24 cellular contexts compared by ENCODE assay signal in genomic region chr3:15451468-15452113, GRCh38.
"Had no signal": no experiment of that assay in that cellular context is flagged by ENCODE, and none has a peak within 500 bp of the region (broad histone marks: within the 10 kb centered on the region; RNA-seq: fewer than 3 reads in every experiment).

No MANE protein-coding gene starts in this region.

- H3K36me3 ChIP-seq: lower lobe of right lung, neural progenitor cell, thyroid gland had no signal

- H3K79me2 ChIP-seq: parathyroid adenoma had no signal

- H3K27ac ChIP-seq: coronary artery, esophagus squamous epithelium, lower lobe of right lung, neural progenitor cell, parathyroid adenoma, stomach, thyroid gland had no signal

- H3K27me3 ChIP-seq: esophagus squamous epithelium, neural progenitor cell, stomach, thyroid gland had no signal

- H3K4me3 Mint-ChIP-seq: memory B cell, nephron, neural progenitor cell, type B pancreatic cell had no signal

- H3K4me1 ChIP-seq: esophagus squamous epithelium, lower lobe of right lung, neural progenitor cell, parathyroid adenoma, stomach, thyroid gland had no signal

- H3K27me3 Mint-ChIP-seq: memory B cell, progenitor cell of endocrine pancreas, type B pancreatic cell had no signal

- H2AFZ ChIP-seq: neural progenitor cell, parathyroid adenoma had no signal

- H3K9me3 Mint-ChIP-seq: memory B cell, nephron, neural progenitor cell, type B pancreatic cell had no signal

- H3K27ac Mint-ChIP-seq: memory B cell, nephron, neural progenitor cell, progenitor cell of endocrine pancreas, type B pancreatic cell had no signal

- H3K4me1 Mint-ChIP-seq: memory B cell, nephron had no signal

- H3K4me3 ChIP-seq: coronary artery, esophagus squamous epithelium, lower lobe of right lung, neural progenitor cell, smooth muscle cell, stomach, thyroid gland had no signal

- H3K4me2 ChIP-seq: neural progenitor cell, smooth muscle cell had no signal

- DNase-seq: dermis blood vessel endothelial cell; effector memory CD4-positive, alpha-beta T cell; erythroblast; esophagus squamous epithelium; foreskin melanocyte; glutamatergic neuron; left ventricle myocardium superior; lower lobe of right lung; stimulated activated CD4-positive, alpha-beta T cell treated with anti-CD3 and anti-CD28 coated beads, Interleukin-12 subunit alpha, Interleukin-12 subunit beta, amount 100 ng/mL, for 4 hours; stimulated activated CD4-positive, alpha-beta T cell treated with anti-CD3 and anti-CD28 coated beads, Interleukin-1b, Interleukin-23, amount 100 ng/mL, for 48 hours; stimulated activated CD4-positive, alpha-beta T cell treated with anti-CD3 and anti-CD28 coated beads, Interleukin-4, amount 100 ng/mL, for 1 hour; stimulated activated CD8-positive, alpha-beta memory T cell treated with anti-CD3 and anti-CD28 coated beads, Interleukin-4, amount 100 ng/mL, for 48 hours; stimulated activated naive CD4-positive, alpha-beta T cell treated with Interleukin-2 at 50 U/mL for 16 hours; stomach; thyroid gland had no signal

- H3K9me3 ChIP-seq: esophagus squamous epithelium, lower lobe of right lung, stomach, thyroid gland had no signal

- ATAC-seq: left ventricle myocardium superior, lower lobe of right lung, sciatic nerve had no signal

- H3K9ac ChIP-seq: neural progenitor cell, parathyroid adenoma had no signal
